In the genomic region with DNA sequence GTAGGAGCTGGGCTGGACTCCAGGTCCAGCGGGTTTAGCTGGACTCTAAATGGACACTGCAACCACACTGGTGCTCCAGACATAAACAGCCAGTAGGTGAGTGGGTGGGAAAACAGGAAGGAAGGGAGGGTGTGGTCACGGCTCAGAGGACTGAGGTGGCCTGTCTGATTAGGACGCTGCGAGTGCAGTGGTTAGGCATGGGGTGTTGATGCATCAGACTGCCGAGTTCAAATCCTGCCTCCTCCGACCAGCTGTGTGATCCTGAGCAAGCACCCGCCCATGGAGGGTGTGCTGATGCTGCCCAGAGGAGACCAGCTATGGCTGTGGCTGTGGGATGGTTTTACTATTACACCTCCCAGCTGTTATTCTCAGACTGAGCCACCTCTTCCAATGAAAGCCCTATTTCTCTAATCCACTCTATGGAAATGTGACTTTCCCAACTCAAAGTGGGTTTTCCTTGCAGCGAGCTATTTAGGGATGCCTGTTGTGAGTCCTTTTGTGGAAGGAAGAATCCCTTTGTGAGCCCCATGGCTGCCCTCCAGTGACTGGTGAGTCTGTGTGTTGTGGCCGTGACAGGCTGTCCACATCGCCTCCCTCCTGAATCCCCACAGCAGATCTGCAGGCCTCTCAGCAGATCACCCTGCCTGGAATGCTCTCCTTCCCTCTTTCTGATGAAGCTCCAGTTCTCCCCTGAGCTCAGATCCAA, we compare ENCODE assay signal across 13 cellular contexts. TPM values are rescaled to one million over a fixed set of nuclear protein-coding genes. Genes with fewer than 3 reads are reported as not detected.
DNase-seq lines count a peak whose midpoint lies in the region; ATAC-seq, FAIRE-seq and TF ChIP-seq lines count a peak whose summit lies in the region.
"Had no signal": no experiment of that assay in that cellular context is flagged by ENCODE, and none has a peak within 500 bp of the region (broad histone marks: within the 10 kb centered on the region; RNA-seq: fewer than 3 reads in every experiment).

No MANE protein-coding gene starts in this region.

- ATAC-seq in HCT116 = peak; percentile 42
- ATAC-seq: activated CD8-positive, alpha-beta memory T cell treated with anti-CD3 and anti-CD28 coated beads, Interleukin-2, amount 10 ng/mL, durations not matched to agents 7 days and 5 days had no signal

- H3K4me1 ChIP-seq in HCT116 (ENCODE audit: control insufficient read depth in 1 of 2, insufficient read depth in 2 of 2, low read length in 2 of 2) (peaks cover 0 to 10% of the 10 kb centered on the region in 2 experiments; a peak in 3 of 4 replicates), astrocyte (ENCODE audit: insufficient read depth, low read length) (peaks cover 29% of the 10 kb centered on the region), neuronal stem cell (ENCODE audit: control insufficient read depth in 2 of 2, insufficient read depth in 1 of 2, low read depth in 1 of 2, low read length in 2 of 2) (peaks cover 0 to 12% of the 10 kb centered on the region in 2 donors)

- RAD21 ChIA-PET in HCT116 (lab: Charles Lee; ENCODE audit: low non-redundant PET in 1 of 2, low total read pairs in 2 of 2, uncharacterized antibody in 2 of 2, unreplicated experiment in 2 of 2) = no interaction called here

- H3K27ac ChIP-seq in HCT116 (ENCODE audit: low read depth, low read length) (no peak overlapping the region), astrocyte (ENCODE audit: low read depth, low read length) (no peak overlapping the region), neuronal stem cell (replicated peaks; ENCODE audit: low read length) (no peak overlapping the region)
- H3K27ac ChIP-seq: coronary artery had no signal

- peak overlapping the region; percentile 28; the same call in 1 of the 2 replicates for H3K4me2 ChIP-seq in HCT116 (ENCODE audit: low read length)
- H3K4me2 ChIP-seq in astrocyte (ENCODE audit: low read length) = no peak overlapping the region
- H3K4me2 ChIP-seq in neuronal stem cell (ENCODE audit: insufficient read depth, low read length, poor library complexity, severe bottlenecking) = no peak overlapping the region

- H3K36me3 Mint-ChIP-seq in astrocyte (ENCODE audit: low read depth, unreplicated experiment) = peaks cover 8% of the 10 kb centered on the region
- H3K36me3 Mint-ChIP-seq: activated CD8-positive, alpha-beta memory T cell treated with anti-CD3 and anti-CD28 coated beads, Interleukin-2, amount 10 ng/mL, durations not matched to agents 7 days and 5 days had no signal

- no peak overlapping the region for H3K14ac ChIP-seq in neuronal stem cell (ENCODE audit: low read length)

- H2BK120ac ChIP-seq in neuronal stem cell (ENCODE audit: low read depth, low read length) = no peak overlapping the region

- no peak overlapping the region for H4K91ac ChIP-seq in neuronal stem cell (ENCODE audit: low read depth, low read length, poor library complexity)

- DNase-seq in COLO829 (ENCODE audit: low spot score) (peak; percentile 25), HCT116 (ENCODE audit: low read depth, low spot score) (no peak), astrocyte (ENCODE audit: low read depth) (peak; percentile 49), neuronal stem cell (ENCODE audit: low spot score) (no peak), NCI-H1436 treated with DMSO at 0.1 percent for 48 hours (lab: John Stamatoyannopoulos, UW) (no peak), GM13977 (ENCODE audit: low spot score) (no peak), GDM1 (lab: John Stamatoyannopoulos, UW) (no peak), HTR-8/SVneo (ENCODE audit: insufficient read length, low spot score) (no peak)
- DNase-seq: activated CD8-positive, alpha-beta memory T cell treated with anti-CD3 and anti-CD28 coated beads, Interleukin-2, amount 10 ng/mL, durations not matched to agents 7 days and 5 days; mesendoderm; NCI-H748 treated with DMSO at 0.1 percent for 48 hours; SW 1271 had no signal

- peaks cover 1% of the 10 kb centered on the region for H3K9me3 Mint-ChIP-seq in astrocyte (ENCODE audit: unreplicated experiment)

- no peak overlapping the region for H3K4me3 Mint-ChIP-seq in astrocyte (ENCODE audit: unreplicated experiment)
- H3K4me3 Mint-ChIP-seq: activated CD8-positive, alpha-beta memory T cell treated with anti-CD3 and anti-CD28 coated beads, Interleukin-2, amount 10 ng/mL, durations not matched to agents 7 days and 5 days had no signal

- no TSS peak for BruUV-seq in HCT116 (replicated peaks; lab: Mats Ljungman, UMichigan)

- no peak overlapping the region for H2BK15ac ChIP-seq in neuronal stem cell (ENCODE audit: low read length)

- H3K79me1 ChIP-seq in neuronal stem cell (ENCODE audit: low read depth, low read length) = no peaks in the 10 kb centered on the region

- in situ Hi-C loops in GM13977 (cut with MboI; ENCODE audit: low pct_unique_long_range_greater_than_20kb, low sequenced_read_pairs, unreplicated experiment) = no loop called here

- intact Hi-C loops in HCT116 (cut with micrococcal nuclease) = no loop called here

- no peak overlapping the region for H2BK12ac ChIP-seq in neuronal stem cell (ENCODE audit: low read length)

- no peaks in the 10 kb centered on the region for H3K27me3 ChIP-seq in HCT116 (ENCODE audit: insufficient read depth, low read length)
- no peaks in the 10 kb centered on the region for H3K27me3 ChIP-seq in astrocyte (ENCODE audit: insufficient read depth, low read length)
- no peaks in the 10 kb centered on the region for H3K27me3 ChIP-seq in neuronal stem cell (ENCODE audit: control insufficient read depth in 3 of 3, insufficient read depth in 3 of 3, low read depth in 1 of 3, low read length in 3 of 3)

- H3K4me3 ChIP-seq in HCT116 (replicated peaks in 1 of 2; ENCODE audit: low read depth in 1 of 2, low read length in 2 of 2) (no peak overlapping the region), astrocyte (ENCODE audit: insufficient read depth, low read depth, low read length) (no peak overlapping the region), neuronal stem cell (ENCODE audit: low read length in 2 of 2) (no peak overlapping the region)
- H3K4me3 ChIP-seq: coronary artery had no signal

- no peaks in the 10 kb centered on the region for H3K36me3 ChIP-seq in HCT116 (ENCODE audit: control insufficient read depth in 1 of 2, insufficient read depth in 2 of 2, low read length in 2 of 2)
- H3K36me3 ChIP-seq in astrocyte (ENCODE audit: insufficient read depth, low read length) = no peaks in the 10 kb centered on the region
- no peaks in the 10 kb centered on the region for H3K36me3 ChIP-seq in neuronal stem cell (replicated peaks in 1 of 2; ENCODE audit: control insufficient read depth in 2 of 2, insufficient read depth in 2 of 2, low read length in 2 of 2)

- TF ChIP-seq CTCF in HCT116 (IDR thresholded peaks at IDR 0.05 in 2 of 3, conservative IDR thresholded peaks at IDR 0.05 in 1 of 3; ENCODE audit: borderline replicate concordance in 1 of 3, insufficient read depth in 1 of 3, low read depth in 2 of 3, low read length in 2 of 3) (no peak), astrocyte (IDR thresholded peaks at IDR 0.05; ENCODE audit: insufficient read depth, low read depth, low read length) (no peak), GM13977 (IDR thresholded peaks at IDR 0.05; ENCODE audit: extremely low read depth, insufficient read depth, missing control alignments) (no peak)

- WGBS in neuronal stem cell (ENCODE audit: extremely low coverage in 2 of 2, insufficient read length in 2 of 2, insufficient replicate concordance in 1 of 2), 2 donors = no CpG with 5 or more reads among the region's 10 CpGs

- TF ChIP-seq POLR2A in HCT116 (IDR thresholded peaks at IDR 0.05; ENCODE audit: borderline replicate concordance, extremely low read depth, insufficient read depth, insufficient read length) = no peak

- H4K20me1 ChIP-seq in HCT116 (ENCODE audit: insufficient read depth) (no peaks in the 10 kb centered on the region), astrocyte (ENCODE audit: insufficient read depth, low read length) (peaks cover 33% of the 10 kb centered on the region)

- CTCF ChIA-PET in HCT116 (lab: Charles Lee) = interaction anchor here (1.5 to 1.6 kb wide), 2 partner anchors 22 to 25 kb away, joined by 3 to 5 read pairs; no protein-coding TSS in a partner anchor

- H3K9ac ChIP-seq in HCT116 (ENCODE audit: low read length) (no peak overlapping the region), astrocyte (ENCODE audit: low read length) (no peak overlapping the region), neuronal stem cell (ENCODE audit: low read depth, low read length, poor library complexity) (no peak overlapping the region)

- peak overlapping the region; percentile 11 for H3K18ac ChIP-seq in neuronal stem cell (ENCODE audit: low read length)

- H3K79me2 ChIP-seq in HCT116 (ENCODE audit: insufficient read depth, low read length) (no peaks in the 10 kb centered on the region), astrocyte (ENCODE audit: insufficient read depth, low read length) (peaks cover 12% of the 10 kb centered on the region)

- H3K27ac Mint-ChIP-seq in astrocyte (ENCODE audit: unreplicated experiment) = no peak overlapping the region
- H3K27ac Mint-ChIP-seq: activated CD8-positive, alpha-beta memory T cell treated with anti-CD3 and anti-CD28 coated beads, Interleukin-2, amount 10 ng/mL, durations not matched to agents 7 days and 5 days had no signal

- no peaks in the 10 kb centered on the region for H3K9me2 ChIP-seq in HCT116 (ENCODE audit: insufficient read depth)

- no peak overlapping the region for H3K4ac ChIP-seq in neuronal stem cell (ENCODE audit: low read length)

- no peak overlapping the region for H2AFZ ChIP-seq in HCT116 (ENCODE audit: low read depth, low read length, poor library complexity, severe bottlenecking)
- no peak overlapping the region for H2AFZ ChIP-seq in astrocyte (ENCODE audit: low read depth, low read length)
- peak overlapping the region; percentile 33 for H2AFZ ChIP-seq in neuronal stem cell (ENCODE audit: low read length)

- H3K9me3 ChIP-seq in HCT116 (ENCODE audit: control insufficient read depth in 1 of 2, insufficient read depth in 1 of 2, low read depth in 1 of 2, low read length in 2 of 2) = no peaks in the 10 kb centered on the region; a peak in 1 of 4 replicates
- no peaks in the 10 kb centered on the region for H3K9me3 ChIP-seq in astrocyte (ENCODE audit: insufficient read depth, low read depth, low read length)
- no peaks in the 10 kb centered on the region for H3K9me3 ChIP-seq in neuronal stem cell (replicated peaks in 1 of 2; ENCODE audit: control insufficient read depth in 2 of 2, insufficient read depth in 1 of 2, low read depth in 1 of 2, low read length in 2 of 2)

- POLR2A ChIA-PET in HCT116 (lab: Charles Lee) = no interaction called here

- no peak for TF ChIP-seq RAD21 in HCT116 (IDR thresholded peaks at IDR 0.05; ENCODE audit: low read depth)

- H3K23ac ChIP-seq in neuronal stem cell (ENCODE audit: low read depth, low read length, poor library complexity) = no peak overlapping the region

- peaks cover 11% of the 10 kb centered on the region for H3K4me1 Mint-ChIP-seq in astrocyte (ENCODE audit: low read depth, unreplicated experiment)

- H4K8ac ChIP-seq in neuronal stem cell (ENCODE audit: low read depth, low read length) = no peak overlapping the region

- H2BK5ac ChIP-seq in neuronal stem cell (ENCODE audit: low read length) = no peak overlapping the region

- no peak overlapping the region for H2AK5ac ChIP-seq in neuronal stem cell (ENCODE audit: low read depth, low read length)

- no peak for FAIRE-seq in astrocyte (lab: Jason Lieb, UNC)
- no peak for FAIRE-seq in HTR-8/SVneo (lab: Jason Lieb, UNC)

- peaks cover 21% of the 10 kb centered on the region for H3K27me3 Mint-ChIP-seq in astrocyte (ENCODE audit: low read depth, unreplicated experiment)
- H3K27me3 Mint-ChIP-seq: activated CD8-positive, alpha-beta memory T cell treated with anti-CD3 and anti-CD28 coated beads, Interleukin-2, amount 10 ng/mL, durations not matched to agents 7 days and 5 days had no signal

RNA-seq across cellular contexts. Expression of a gene that starts 56.6 kb away (rescaled TPM):
- total RNA-seq in HCT116 (2021; ENCODE audit: unreplicated experiment) = not detected
- 0.27 and 0.65 TPM in 2 replicates for polyA plus RNA-seq in HCT116 (2012)
- 0.45 TPM in 1 of 2 replicates, not detected in the other for total RNA-seq in astrocyte
- 0.04 TPM for polyA plus RNA-seq in neuronal stem cell (2013, experiment 1 of 2)
- not detected for polyA plus RNA-seq in neuronal stem cell (2013, experiment 2 of 2)
- total RNA-seq: activated CD8-positive, alpha-beta memory T cell treated with anti-CD3 and anti-CD28 coated beads, Interleukin-2, amount 10 ng/mL, durations not matched to agents 7 days and 5 days had no signal

Comparison
In these comparisons a context has a peak if more than half of its experiments do, and no peak if none do; other contexts are left out.
1. DNase-seq: peak in COLO829 (single experiment) and astrocyte (single experiment); none in HCT116 (single experiment), neuronal stem cell (single experiment), NCI-H1436 treated with DMSO at 0.1 percent for 48 hours (single experiment), GM13977 (single experiment), GDM1 (single experiment) and HTR-8/SVneo (single experiment).